2 cellular contexts compared by ENCODE assay signal in genomic region chr19:4375164-4375619, GRCh38.
TF ChIP-seq lines count a peak whose summit lies in the region.

No MANE protein-coding gene starts in this region.

TF ChIP-seq in A549, 52 proteins besides CTCF, POLR2A, EP300 and RAD21 (continued from another document):
- TF ChIP-seq ELK1 (IDR thresholded peaks at IDR 0.05; ENCODE audit: low read depth, low read length) (no peak), USF2 (IDR thresholded peaks at IDR 0.05) (no peak), HES2 (IDR thresholded peaks at IDR 0.05) (no peak), MYC (IDR thresholded peaks at IDR 0.05; ENCODE audit: borderline replicate concordance, low read length) (no peak), CBX2 (IDR thresholded peaks at IDR 0.05; ENCODE audit: borderline replicate concordance, low read depth) (no peak), TP53 (CRISPR knock-in tag; IDR thresholded peaks at IDR 0.05) (no peak), RARB (CRISPR knock-in tag; IDR thresholded peaks at IDR 0.05) (no peak), CHD4 (IDR thresholded peaks at IDR 0.05; ENCODE audit: borderline replicate concordance) (no peak), REST (IDR thresholded peaks at IDR 0.05) (no peak), HEYL (CRISPR knock-in tag; IDR thresholded peaks at IDR 0.05) (no peak), GATA3 (IDR thresholded peaks at IDR 0.05; ENCODE audit: borderline replicate concordance) (no peak), PBX3 (IDR thresholded peaks at IDR 0.05) (no peak), MAX (IDR thresholded peaks at IDR 0.05) (no peak), EHF (CRISPR knock-in tag; IDR thresholded peaks at IDR 0.05) (no peak)

TF ChIP-seq in Ishikawa, 13 proteins besides CTCF, POLR2A, EP300 and RAD21 (continued from another document):
- TF ChIP-seq REST (IDR thresholded peaks at IDR 0.05; ENCODE audit: low read depth) (no peak), TCF12 (IDR thresholded peaks at IDR 0.05; ENCODE audit: low read depth) (peak; percentile 98), FOXM1 (IDR thresholded peaks at IDR 0.05; ENCODE audit: borderline replicate concordance, low read depth) (peak; percentile 87), EGR1 (IDR thresholded peaks at IDR 0.05) (no peak), USF1 (IDR thresholded peaks at IDR 0.05) (no peak)
